In the genomic region with DNA sequence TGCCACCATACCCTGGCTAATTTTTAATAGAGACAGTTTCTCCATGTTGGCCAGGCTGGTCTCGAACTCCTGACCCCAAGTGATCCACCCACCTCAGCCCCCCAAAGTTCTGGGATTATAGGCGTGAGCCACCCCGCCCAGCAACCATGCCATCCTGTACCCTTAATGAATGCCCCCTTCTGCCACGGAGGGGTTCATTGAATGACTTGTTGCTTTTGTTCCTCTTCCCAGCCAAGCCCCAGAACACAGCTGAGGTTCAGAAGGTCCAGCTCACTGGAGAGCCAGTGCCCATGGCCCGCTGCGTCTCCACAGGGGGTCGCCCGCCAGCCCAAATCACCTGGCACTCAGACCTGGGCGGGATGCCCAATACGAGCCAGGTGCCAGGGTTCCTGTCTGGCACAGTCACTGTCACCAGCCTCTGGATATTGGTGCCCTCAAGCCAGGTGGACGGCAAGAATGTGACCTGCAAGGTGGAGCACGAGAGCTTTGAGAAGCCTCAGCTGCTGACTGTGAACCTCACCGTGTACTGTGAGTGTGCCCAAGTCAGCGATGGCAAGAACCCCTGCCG, we compare ENCODE assay signal across 33 cellular contexts. TPM values are rescaled to one million over a fixed set of nuclear protein-coding genes. Genes with fewer than 3 reads are reported as not detected.
A peak's percentile ranks its signal among the peaks of the same experiment; 100 is the strongest.
DNase-seq lines count a peak whose midpoint lies in the region; ATAC-seq and TF ChIP-seq lines count a peak whose summit lies in the region.
"Had no signal": no experiment of that assay in that cellular context is flagged by ENCODE, and none has a peak within 500 bp of the region (broad histone marks: within the 10 kb centered on the region; RNA-seq: fewer than 3 reads in every experiment).

No MANE protein-coding gene starts in this region.

- H3K4me1 Mint-ChIP-seq in Calu3 (ENCODE audit: low read depth, unreplicated experiment): peaks cover 74% of the 10 kb centered on the region

- no peak for TF ChIP-seq POLR2A in gastrocnemius medialis (IDR thresholded peaks at IDR 0.05)

- no peaks in the 10 kb centered on the region for H3K9me3 ChIP-seq in right atrium auricular region
- no peaks in the 10 kb centered on the region for H3K9me3 ChIP-seq in gastrocnemius medialis
- H3K9me3 ChIP-seq: BLaER1 treated with 17β-estradiol and CSF1 and Interleukin-3, amounts not matched to agents 10 nM and 100 nM; gastroesophageal sphincter; HAP-1; stomach had no signal

- H3K4me3 Mint-ChIP-seq in Calu3 (ENCODE audit: low read depth, unreplicated experiment): no peak overlapping the region
- H3K4me3 Mint-ChIP-seq: activated naive CD4-positive, alpha-beta T cell treated with anti-CD3 and anti-CD28 coated beads, Interleukin-2, amount 50 U/mL, for 24 hours; neural crest cell had no signal

- intact Hi-C loops in Calu3 (cut with micrococcal nuclease; ENCODE audit: unreplicated experiment) (no loop called here), gastrocnemius medialis (cut with DNase I; ENCODE audit: low total_unique reads) (no loop called here)

- H3K27me3 ChIP-seq in right atrium auricular region: no peaks in the 10 kb centered on the region
- H3K27me3 ChIP-seq in gastrocnemius medialis: no peaks in the 10 kb centered on the region
- H3K27me3 ChIP-seq: gastroesophageal sphincter, stomach had no signal

- DNase-seq in Calu3 (no peak), NCI-H2029 treated with DMSO at 0.1 percent for 48 hours (lab: John Stamatoyannopoulos, UW) (peak; percentile 42), right atrium auricular region (ENCODE audit: low spot score) (no peak), gastrocnemius medialis (no peak), NCI-H446 treated with DMSO at 0.1 percent for 48 hours (lab: John Stamatoyannopoulos, UW) (no peak), T-helper 2 cell (no peak)
- DNase-seq: activated CD4-positive, alpha-beta T cell treated with anti-CD3 and anti-CD28 coated beads for 48 hours; activated T-cell treated with anti-CD3 and anti-CD28 coated beads for 4 hours; amygdala; DMS79 treated with DMSO at 0.1 percent for 48 hours; GDM1; hippocampal formation; Kasumi-1; left colon; mesenchymal stem cell; NCI-H146; NCI-H524 treated with DMSO at 0.1 percent for 48 hours; PC-9; SHP77; stimulated activated CD4-positive, alpha-beta T cell treated with anti-CD3 and anti-CD28 coated beads, Interleukin-2, amount 100 ng/mL, for 48 hours; stomach; T-helper 9 cell; WERI-Rb-1 had no signal

- peaks cover 55% of the 10 kb centered on the region for H3K36me3 ChIP-seq in right atrium auricular region
- peaks cover 0 to 47% of the 10 kb centered on the region in 2 donors for H3K36me3 ChIP-seq in gastrocnemius medialis

- in situ Hi-C loops in gastrocnemius medialis (cut with MboI; ENCODE audit: low sequenced_read_pairs in 4 of 4): no loop called here

- H3K36me3 Mint-ChIP-seq in Calu3 (ENCODE audit: insufficient read depth, unreplicated experiment): peaks cover 94% of the 10 kb centered on the region

- CTCF ChIA-PET in Calu3 (lab: Charles Lee): interaction anchor here (0.6 kb wide), 1 partner anchor 1727 kb away, joined by 5 read pairs; no protein-coding TSS in a partner anchor

- ATAC-seq in gastrocnemius medialis (no peak), HG03457 (IDR thresholded peaks at IDR 0.05; ENCODE audit: unreplicated experiment) (no peak)
- ATAC-seq: gastroesophageal sphincter, left colon had no signal

- H3K27me3 Mint-ChIP-seq in Calu3 (ENCODE audit: unreplicated experiment): no peaks in the 10 kb centered on the region

- TF ChIP-seq CTCF in Calu3 (IDR thresholded peaks at IDR 0.05; ENCODE audit: unreplicated experiment) (no peak), right atrium auricular region (IDR thresholded peaks at IDR 0.05) (no peak), gastrocnemius medialis (IDR thresholded peaks at IDR 0.05 in 4 of 5, conservative IDR thresholded peaks at IDR 0.05 in 1 of 5) (no peak)

- H3K4me3 ChIP-seq in right atrium auricular region (no peak overlapping the region), gastrocnemius medialis (no peak overlapping the region)
- H3K4me3 ChIP-seq: BLaER1 treated with 17β-estradiol and CSF1 and Interleukin-3, amounts not matched to agents 10 nM and 100 nM; gastroesophageal sphincter; HAP-1; PC-9; stomach had no signal

- H3K4me1 ChIP-seq in right atrium auricular region: peaks cover 0 to 53% of the 10 kb centered on the region in 2 donors
- peaks cover 30 to 39% of the 10 kb centered on the region in 2 donors for H3K4me1 ChIP-seq in gastrocnemius medialis
- H3K4me1 ChIP-seq: HAP-1, parathyroid adenoma had no signal

- no TSS peak for BruUV-seq in Calu3 (replicated peaks; lab: Mats Ljungman, UMichigan)

- H3K27ac ChIP-seq in right atrium auricular region (peak overlapping the region; percentile 72 to 74), gastrocnemius medialis (peak overlapping the region in 3 of 4 donors; percentile 71 to 83 (median 81))
- H3K27ac ChIP-seq: BLaER1 treated with 17β-estradiol and CSF1 and Interleukin-3, amounts not matched to agents 10 nM and 100 nM; parathyroid adenoma; WERI-Rb-1 had no signal

- H3K27ac Mint-ChIP-seq in Calu3 (ENCODE audit: unreplicated experiment): peak overlapping the region; percentile 71
- H3K27ac Mint-ChIP-seq: activated naive CD4-positive, alpha-beta T cell treated with anti-CD3 and anti-CD28 coated beads, Interleukin-2, amount 50 U/mL, for 24 hours; activated T-helper 2 cell treated with anti-CD3 and anti-CD28 coated beads, Interferon-gamma antibody, Interleukin-2, Interleukin-4, amounts not matched to agents 10 μg/mL and 5 μg/mL and 100 μg/mL, durations not matched to agents 14 hours and 24 hours and 36 hours had no signal

- no peaks in the 10 kb centered on the region for H3K9me3 Mint-ChIP-seq in Calu3 (ENCODE audit: low read depth, unreplicated experiment)
- H3K9me3 Mint-ChIP-seq: activated naive CD4-positive, alpha-beta T cell treated with anti-CD3 and anti-CD28 coated beads, Interleukin-2, amount 50 U/mL, for 24 hours; activated T-helper 2 cell treated with anti-CD3 and anti-CD28 coated beads, Interferon-gamma antibody, Interleukin-2, Interleukin-4, amounts not matched to agents 10 μg/mL and 5 μg/mL and 100 μg/mL, durations not matched to agents 14 hours and 24 hours and 36 hours; neural crest cell had no signal

RNA-seq across cellular contexts. Expression of a gene that starts 6.0 kb away (rescaled TPM):
- total RNA-seq in Calu3 (2022) (176 and 215 TPM in 2 replicates), right atrium auricular region (100 to 1,000 TPM in 1 of 2 donors, 10 to 100 TPM in 1; 72.4 to 104 TPM), gastrocnemius medialis (10 to 100 TPM; 27.3 to 60.2 (median 33.9) TPM)

RNA-seq across cellular contexts. Expression of a gene that starts 21.6 kb away (rescaled TPM):
- total RNA-seq in Calu3 (2022) (66.2 and 67.8 TPM in 2 replicates), right atrium auricular region (1 to 10 TPM; 2.3 to 3.1 TPM), gastrocnemius medialis (1 to 10 TPM; 2.0 to 8.5 (median 3.7) TPM)

RNA-seq across cellular contexts. Expression of a gene that starts 36.3 kb away (rescaled TPM):
- total RNA-seq in Calu3 (2022) (not detected in 2 replicates), right atrium auricular region (not detected), gastrocnemius medialis (not detected)
- total RNA-seq: activated T-helper 2 cell treated with anti-CD3 and anti-CD28 coated beads, Interferon-gamma antibody, Interleukin-2, Interleukin-4, amounts not matched to agents 10 μg/mL and 5 μg/mL and 100 μg/mL, durations not matched to agents 14 hours and 24 hours and 36 hours; endothelial cell of umbilical vein; gastroesophageal sphincter; left colon; neural crest cell; PC-9 had no signal

RNA-seq across cellular contexts. Expression of a gene that starts 49.3 kb away (rescaled TPM):
- 0.38 TPM in 1 of 2 replicates, not detected in the other for total RNA-seq in Calu3 (2022)
- total RNA-seq in right atrium auricular region: not detected
- total RNA-seq in gastrocnemius medialis: not detected
- total RNA-seq: activated T-helper 2 cell treated with anti-CD3 and anti-CD28 coated beads, Interferon-gamma antibody, Interleukin-2, Interleukin-4, amounts not matched to agents 10 μg/mL and 5 μg/mL and 100 μg/mL, durations not matched to agents 14 hours and 24 hours and 36 hours; endothelial cell of umbilical vein; fibroblast of lung; gastroesophageal sphincter; neural crest cell; PC-9; stomach had no signal
